Comparison of ENCODE assay signal across 9 cellular contexts in genomic region chr17:2223617-2223927, GRCh38.
A peak's percentile ranks its signal among the peaks of the same experiment; 100 is the strongest.
DNase-seq lines count a peak whose midpoint lies in the region; ATAC-seq and TF ChIP-seq lines count a peak whose summit lies in the region.
"Had no signal": no experiment of that assay in that cellular context is flagged by ENCODE, and none has a peak within 500 bp of the region (broad histone marks: within the 10 kb centered on the region; RNA-seq: fewer than 3 reads in every experiment).

No MANE protein-coding gene starts in this region.

- peaks cover 13% of the 10 kb centered on the region for H3K36me3 Mint-ChIP-seq in central memory CD8-positive, alpha-beta T cell (ENCODE audit: insufficient read depth)

- H3K27ac ChIP-seq in heart left ventricle (peak overlapping the region in 11 of 12 donors; percentile 33 to 82 (median 71)), muscle layer of duodenum (ENCODE audit: low read length) (peak overlapping the region; percentile 17), uterus (peak overlapping the region; percentile 73 to 78)

- DNase-seq in heart left ventricle (no peak), left cardiac atrium (no peak), uterus (no peak), activated gamma-delta T cell treated with Interleukin-2 at 50 U/mL for 16 hours (no peak)
- no peak for DNase-seq in central memory CD8-positive, alpha-beta T cell (ENCODE audit: low spot score in 2 of 2)
- no peak for DNase-seq in activated CD4-positive, CD25-positive, alpha-beta regulatory T cell treated with anti-CD3 and anti-CD28 coated beads, Interleukin-2, amount 50 U/mL, for 72 hours
- DNase-seq: AML-193 had no signal

- H3K4me3 ChIP-seq in heart left ventricle (no peak overlapping the region), muscle layer of duodenum (ENCODE audit: low read depth in 1 of 2, low read length in 2 of 2) (no peak overlapping the region), uterus (no peak overlapping the region)

- intact Hi-C loops in heart left ventricle (cut with DNase I) (loop anchor here in 2 of 10 donors (5.0 kb wide), 2 partner anchors 41 to 126 kb away; no protein-coding TSS in a partner anchor), left cardiac atrium (cut with DNase I) (no loop called here), uterus (cut with DNase I; ENCODE audit: low total_unique reads) (no loop called here)

- H3K4me1 ChIP-seq in heart left ventricle (peaks cover 0 to 32% (median 15%) of the 10 kb centered on the region in 12 donors), muscle layer of duodenum (ENCODE audit: control insufficient read depth in 1 of 2, insufficient read depth in 2 of 2, low read length in 2 of 2) (peaks cover 3 to 9% of the 10 kb centered on the region in 2 donors), uterus (peaks cover 8 to 12% of the 10 kb centered on the region in 2 donors)

- no peaks in the 10 kb centered on the region for H3K27me3 ChIP-seq in heart left ventricle
- H3K27me3 ChIP-seq in muscle layer of duodenum (ENCODE audit: low read depth, low read length), result no peaks in the 10 kb centered on the region
- no peaks in the 10 kb centered on the region for H3K27me3 ChIP-seq in uterus

- H3K36me3 ChIP-seq in heart left ventricle (peaks cover 0 to 23% (median 0%) of the 10 kb centered on the region in 9 donors), muscle layer of duodenum (ENCODE audit: control insufficient read depth in 1 of 2, insufficient read depth in 2 of 2, low read length in 2 of 2) (no peaks in the 10 kb centered on the region), uterus (no peaks in the 10 kb centered on the region)

- ATAC-seq in heart left ventricle (no peak), left cardiac atrium (no peak), GM21717 (IDR thresholded peaks at IDR 0.05; ENCODE audit: unreplicated experiment) (no peak)
- no peak for ATAC-seq in central memory CD8-positive, alpha-beta T cell (replicated peaks; ENCODE audit: extremely low read depth, poor library complexity, severe bottlenecking)

- H3K9me3 Mint-ChIP-seq in central memory CD8-positive, alpha-beta T cell, result no peaks in the 10 kb centered on the region

- no peaks in the 10 kb centered on the region for H3K9me3 ChIP-seq in heart left ventricle
- no peaks in the 10 kb centered on the region for H3K9me3 ChIP-seq in muscle layer of duodenum (ENCODE audit: control insufficient read depth in 1 of 2, low read length in 2 of 2)
- no peaks in the 10 kb centered on the region for H3K9me3 ChIP-seq in uterus

- TF ChIP-seq CTCF in heart left ventricle (IDR thresholded peaks at IDR 0.05), result no peak
- TF ChIP-seq CTCF in uterus (IDR thresholded peaks at IDR 0.05), result no peak

- peaks cover 43% of the 10 kb centered on the region for H3K4me1 Mint-ChIP-seq in central memory CD8-positive, alpha-beta T cell

- peak overlapping the region; percentile 62 for H3K4me3 Mint-ChIP-seq in central memory CD8-positive, alpha-beta T cell

- peak overlapping the region; percentile 85 for H3K27ac Mint-ChIP-seq in central memory CD8-positive, alpha-beta T cell (ENCODE audit: low read depth)

- H3K27me3 Mint-ChIP-seq in central memory CD8-positive, alpha-beta T cell, result no peaks in the 10 kb centered on the region

- TF ChIP-seq POLR2A in heart left ventricle (IDR thresholded peaks at IDR 0.05) (no peak), uterus (IDR thresholded peaks at IDR 0.05) (no peak)

Comparison
In these comparisons a context has a peak if more than half of its experiments do, and no peak if none do; other contexts are left out.
1. H3K27ac ChIP-seq: peak in every context shown above with its lines; median percentile 76 in uterus; 71 in heart left ventricle; 17 in muscle layer of duodenum.